In genomic region chr17:79183221-79184158, GRCh38 we compare ENCODE assay signal across 11 cellular contexts.
A peak's percentile ranks its signal among the peaks of the same experiment; 100 is the strongest.
DNase-seq lines count a peak whose midpoint lies in the region; ATAC-seq and TF ChIP-seq lines count a peak whose summit lies in the region.
"Had no signal": no experiment of that assay in that cellular context is flagged by ENCODE, and none has a peak within 500 bp of the region (broad histone marks: within the 10 kb centered on the region; RNA-seq: fewer than 3 reads in every experiment).

No MANE protein-coding gene starts in this region.

- H3K27me3 ChIP-seq in heart right ventricle (peaks cover 11 to 97% (median 93%) of the 10 kb centered on the region in 7 donors), heart left ventricle (peaks cover 37 to 94% (median 69%) of the 10 kb centered on the region in 9 donors), iPS-15b (ENCODE audit: control insufficient read depth, insufficient read depth, low read length) (peaks cover 18% of the 10 kb centered on the region), colonic mucosa (peaks cover 22% of the 10 kb centered on the region)

- H3K9ac ChIP-seq in iPS-15b (ENCODE audit: low read depth, low read length): peak overlapping the region; percentile 16
- no peak overlapping the region for H3K9ac ChIP-seq in colonic mucosa (ENCODE audit: low read depth in 2 of 2, low read length in 2 of 2)

- no peaks in the 10 kb centered on the region for H3K9me3 Mint-ChIP-seq in stimulated activated naive CD8-positive, alpha-beta T cell treated with anti-CD3 and anti-CD28 coated beads, Interleukin-15, amount 100 ng/mL, for 72 hours

- DNase-seq in heart right ventricle: no peak
- DNase-seq in heart left ventricle: no peak
- DNase-seq in NCI-H69 (lab: John Stamatoyannopoulos, UW): peak; percentile 84
- no peak for DNase-seq in stimulated activated naive CD8-positive, alpha-beta T cell treated with anti-CD3 and anti-CD28 coated beads, Interleukin-15, amount 100 ng/mL, for 72 hours
- no peak for DNase-seq in colonic mucosa
- DNase-seq: DND-41 had no signal

- no peak for TF ChIP-seq CTCF in heart right ventricle (IDR thresholded peaks at IDR 0.05)
- no peak for TF ChIP-seq CTCF in heart left ventricle (IDR thresholded peaks at IDR 0.05)
- TF ChIP-seq CTCF in colonic mucosa (IDR thresholded peaks at IDR 0.05): no peak

- intact Hi-C loops in heart right ventricle (cut with DNase I) (loop anchor here in 1 of 10 donors (5.0 kb wide), 1 partner anchor 209 kb away; no protein-coding TSS in a partner anchor), heart left ventricle (cut with DNase I) (no loop called here), colonic mucosa (cut with DNase I) (no loop called here)

- ATAC-seq in heart right ventricle: no peak
- no peak for ATAC-seq in heart left ventricle
- peak; percentile 51 for ATAC-seq in stimulated activated naive CD8-positive, alpha-beta T cell treated with anti-CD3 and anti-CD28 coated beads, Interleukin-15, amount 100 ng/mL, for 72 hours
- no peak for ATAC-seq in HG02970 (IDR thresholded peaks at IDR 0.05; ENCODE audit: low FRiP score, unreplicated experiment)
- ATAC-seq in GM18498 (IDR thresholded peaks at IDR 0.05; ENCODE audit: unreplicated experiment): no peak

- no peak overlapping the region for H3K27ac Mint-ChIP-seq in stimulated activated naive CD8-positive, alpha-beta T cell treated with anti-CD3 and anti-CD28 coated beads, Interleukin-15, amount 100 ng/mL, for 72 hours

- H3K4me1 ChIP-seq in heart right ventricle (peaks cover 0 to 8% (median 6%) of the 10 kb centered on the region in 9 donors), heart left ventricle (peaks cover 0 to 17% (median 0%) of the 10 kb centered on the region in 12 donors), iPS-15b (ENCODE audit: control insufficient read depth, insufficient read depth, low read length) (peaks cover 3% of the 10 kb centered on the region), colonic mucosa (no peaks in the 10 kb centered on the region)
- H3K4me1 ChIP-seq: HAP-1 had no signal

- H3K27me3 Mint-ChIP-seq in stimulated activated naive CD8-positive, alpha-beta T cell treated with anti-CD3 and anti-CD28 coated beads, Interleukin-15, amount 100 ng/mL, for 72 hours: peaks cover 82% of the 10 kb centered on the region

- TF ChIP-seq POLR2A in heart left ventricle (IDR thresholded peaks at IDR 0.05): no peak

- peak overlapping the region in 6 of 10 donors; percentile 8 to 30 (median 20) for H3K4me3 ChIP-seq in heart right ventricle
- peak overlapping the region in 4 of 12 donors; percentile 12 to 27 (median 19) for H3K4me3 ChIP-seq in heart left ventricle
- H3K4me3 ChIP-seq in iPS-15b (ENCODE audit: low read depth, low read length): peak overlapping the region; percentile 67
- H3K4me3 ChIP-seq in colonic mucosa: no peak overlapping the region
- H3K4me3 ChIP-seq: HAP-1 had no signal

- H3K4me3 Mint-ChIP-seq in stimulated activated naive CD8-positive, alpha-beta T cell treated with anti-CD3 and anti-CD28 coated beads, Interleukin-15, amount 100 ng/mL, for 72 hours: peak overlapping the region; percentile 39 to 75

- H3K36me3 ChIP-seq in heart right ventricle: no peaks in the 10 kb centered on the region
- H3K36me3 ChIP-seq in heart left ventricle: no peaks in the 10 kb centered on the region
- H3K36me3 ChIP-seq in iPS-15b (ENCODE audit: control insufficient read depth, insufficient read depth, low read length): no peaks in the 10 kb centered on the region
- H3K36me3 ChIP-seq in colonic mucosa: no peaks in the 10 kb centered on the region
- H3K36me3 ChIP-seq: HAP-1, neutrophil had no signal

- no peaks in the 10 kb centered on the region for H3K9me3 ChIP-seq in heart right ventricle
- no peaks in the 10 kb centered on the region for H3K9me3 ChIP-seq in heart left ventricle
- no peaks in the 10 kb centered on the region for H3K9me3 ChIP-seq in iPS-15b (ENCODE audit: control insufficient read depth, insufficient read depth, low read length)
- no peaks in the 10 kb centered on the region for H3K9me3 ChIP-seq in colonic mucosa
- H3K9me3 ChIP-seq: HAP-1, neutrophil had no signal

- H3K27ac ChIP-seq in heart right ventricle: no peak overlapping the region
- H3K27ac ChIP-seq in heart left ventricle: no peak overlapping the region
- H3K27ac ChIP-seq in colonic mucosa: no peak overlapping the region
- H3K27ac ChIP-seq: neutrophil had no signal

- peaks cover 11% of the 10 kb centered on the region for H3K4me1 Mint-ChIP-seq in stimulated activated naive CD8-positive, alpha-beta T cell treated with anti-CD3 and anti-CD28 coated beads, Interleukin-15, amount 100 ng/mL, for 72 hours

- WGBS in heart right ventricle, 2 donors: 1% methylated on average over 94 to 101 of the region's 102 CpGs
- WGBS in heart left ventricle, 4 donors: 1 to 2% (median 1%) methylated on average over 19 to 102 of the region's 102 CpGs
